In the genomic region with DNA sequence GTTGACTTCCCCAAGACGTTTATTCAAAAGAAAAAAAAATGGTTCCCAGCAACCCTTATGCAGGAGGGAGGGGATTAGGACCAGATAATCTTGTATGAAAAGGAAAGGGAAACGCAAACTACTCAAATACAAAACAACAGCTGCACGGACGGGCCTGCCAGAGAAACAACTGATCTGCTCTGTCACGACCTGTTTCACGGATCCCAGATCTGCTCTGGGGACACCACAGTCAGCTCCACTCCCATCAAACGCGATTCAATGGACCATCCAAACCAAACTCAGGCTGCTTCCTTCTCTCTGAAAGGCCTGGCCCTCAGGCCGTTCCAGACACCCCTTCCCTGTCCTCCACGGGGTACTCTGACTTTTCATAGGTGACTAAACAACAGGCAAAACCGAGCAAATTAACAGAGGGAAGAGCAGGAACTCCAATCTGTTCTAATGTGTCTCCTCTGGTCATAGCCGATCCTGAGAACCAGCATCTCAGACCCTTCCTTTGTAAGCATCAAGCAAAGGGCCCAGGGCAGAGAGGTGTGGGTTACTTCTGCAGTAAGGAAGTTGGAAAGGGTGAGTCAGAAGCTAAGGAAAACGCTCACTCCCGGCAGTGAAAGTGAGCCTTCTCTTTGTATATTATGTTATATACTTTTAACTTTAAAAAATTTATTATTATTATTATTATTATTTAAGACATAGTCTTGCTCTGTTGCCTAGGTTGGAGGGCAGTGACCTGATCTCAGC, we compare ENCODE assay signal across 12 cellular contexts.
DNase-seq lines count a peak whose midpoint lies in the region; ATAC-seq, FAIRE-seq and TF ChIP-seq lines count a peak whose summit lies in the region.
"Had no signal": no experiment of that assay in that cellular context is flagged by ENCODE, and none has a peak within 500 bp of the region (broad histone marks: within the 10 kb centered on the region; RNA-seq: fewer than 3 reads in every experiment).

No MANE protein-coding gene starts in this region.

- peak overlapping the region; percentile 87 for H3K4me2 ChIP-seq in BLaER1
- H3K4me2 ChIP-seq in astrocyte (ENCODE audit: low read length): peak overlapping the region; percentile 44

- no peak for FAIRE-seq in astrocyte (lab: Jason Lieb, UNC)
- FAIRE-seq: GM12878 had no signal

- H3K27ac Mint-ChIP-seq in astrocyte (ENCODE audit: unreplicated experiment): no peak overlapping the region
- H3K27ac Mint-ChIP-seq: B cell, immature natural killer cell had no signal

- peak overlapping the region; percentile 82 for H3K9ac ChIP-seq in BLaER1
- H3K9ac ChIP-seq in astrocyte (ENCODE audit: low read length): peak overlapping the region; percentile 25

- H3K36me3 ChIP-seq in BLaER1 (peaks cover 12% of the 10 kb centered on the region; the same call in 1 of the 2 replicates), astrocyte (ENCODE audit: insufficient read depth, low read length) (no peaks in the 10 kb centered on the region)

- H4K20me1 ChIP-seq in BLaER1 (no peaks in the 10 kb centered on the region), astrocyte (ENCODE audit: insufficient read depth, low read length) (peaks cover 61% of the 10 kb centered on the region)

- H3K27me3 Mint-ChIP-seq in astrocyte (ENCODE audit: low read depth, unreplicated experiment): no peaks in the 10 kb centered on the region

- peaks cover 100% of the 10 kb centered on the region for H3K4me1 ChIP-seq in BLaER1
- H3K4me1 ChIP-seq in astrocyte (ENCODE audit: insufficient read depth, low read length): peaks cover 7% of the 10 kb centered on the region

- DNase-seq in astrocyte (ENCODE audit: low read depth) (peak; percentile 31), left ventricle myocardium superior (peak; percentile 67), pulmonary artery endothelial cell (ENCODE audit: low read depth, low spot score) (peak; percentile 59), activated T-cell treated with anti-CD3 and anti-CD28 coated beads for 4 hours (no peak), A172 (ENCODE audit: low spot score) (no peak)
- DNase-seq: immature natural killer cell, NCI-H2081 had no signal

- no peak overlapping the region for H3K4me3 Mint-ChIP-seq in astrocyte (ENCODE audit: unreplicated experiment)
- H3K4me3 Mint-ChIP-seq: B cell, immature natural killer cell had no signal

- peaks cover 21% of the 10 kb centered on the region for H3K4me1 Mint-ChIP-seq in astrocyte (ENCODE audit: low read depth, unreplicated experiment)
- H3K4me1 Mint-ChIP-seq: B cell, immature natural killer cell had no signal

- peak overlapping the region; percentile 14 for H2AFZ ChIP-seq in astrocyte (ENCODE audit: low read depth, low read length)

- H3K9me3 ChIP-seq in BLaER1 (no peaks in the 10 kb centered on the region), astrocyte (ENCODE audit: insufficient read depth, low read depth, low read length) (no peaks in the 10 kb centered on the region)

- no peak for TF ChIP-seq CTCF in astrocyte (IDR thresholded peaks at IDR 0.05; ENCODE audit: insufficient read depth, low read depth, low read length)

- H3K9me3 Mint-ChIP-seq in astrocyte (ENCODE audit: unreplicated experiment): no peaks in the 10 kb centered on the region
- H3K9me3 Mint-ChIP-seq: immature natural killer cell had no signal

- peak overlapping the region; percentile 26; the same call in 1 of the 2 replicates for H3K4me3 ChIP-seq in BLaER1
- no peak overlapping the region for H3K4me3 ChIP-seq in astrocyte (ENCODE audit: insufficient read depth, low read depth, low read length)
- H3K4me3 ChIP-seq: GM12878 had no signal

- peaks cover 61% of the 10 kb centered on the region for H3K79me2 ChIP-seq in astrocyte (ENCODE audit: insufficient read depth, low read length)

- intact Hi-C loops in left ventricle myocardium superior (cut with micrococcal nuclease): no loop called here

- ATAC-seq in left ventricle myocardium superior: peak; percentile 62
- no peak for ATAC-seq in GM21717 (IDR thresholded peaks at IDR 0.05; ENCODE audit: unreplicated experiment)
- ATAC-seq in HG03025 (IDR thresholded peaks at IDR 0.05; ENCODE audit: low FRiP score, unreplicated experiment): no peak
- ATAC-seq: GM12878 had no signal

- peak overlapping the region; percentile 96 for H3K27ac ChIP-seq in BLaER1
- H3K27ac ChIP-seq in astrocyte (ENCODE audit: low read depth, low read length): peak overlapping the region; percentile 11

- H3K27me3 ChIP-seq in BLaER1 (no peaks in the 10 kb centered on the region), astrocyte (ENCODE audit: insufficient read depth, low read length) (no peaks in the 10 kb centered on the region)

- peaks cover 33% of the 10 kb centered on the region for H3K36me3 Mint-ChIP-seq in astrocyte (ENCODE audit: low read depth, unreplicated experiment)
- H3K36me3 Mint-ChIP-seq: immature natural killer cell had no signal

Comparison
In these comparisons a context has a peak if more than half of its experiments do, and no peak if none do; other contexts are left out.
1. DNase-seq: peak in astrocyte (single experiment), left ventricle myocardium superior (single experiment) and pulmonary artery endothelial cell (single experiment); none in activated T-cell treated with anti-CD3 and anti-CD28 coated beads for 4 hours (single experiment) and A172 (single experiment).